Comparison of ENCODE assay signal across 15 cellular contexts in the genomic region with DNA sequence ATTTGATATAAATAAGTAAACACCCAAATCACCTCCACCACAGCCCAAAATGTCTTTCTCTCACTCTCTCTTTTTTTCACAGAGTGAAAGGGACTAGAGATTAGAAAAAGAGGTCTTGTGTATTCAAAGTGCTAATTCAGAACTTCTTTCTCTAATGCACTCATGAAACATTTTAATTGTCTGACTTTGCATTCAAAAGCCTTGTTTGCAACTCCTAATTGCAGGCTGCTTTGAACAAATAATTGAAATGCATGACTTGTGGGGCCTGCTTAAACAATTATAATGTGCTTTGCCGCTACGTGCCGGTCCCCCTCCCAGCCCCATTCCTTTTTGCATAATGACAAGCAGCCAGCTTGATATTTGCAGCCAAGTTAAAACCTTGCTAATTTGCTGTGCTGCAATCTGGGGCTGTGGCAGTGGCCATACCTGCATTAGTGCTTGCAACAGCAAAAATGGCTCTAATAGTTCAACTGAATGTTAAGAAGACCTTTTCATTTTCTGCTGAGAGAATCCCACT.
"Had no signal": no experiment of that assay in that cellular context is flagged by ENCODE, and none has a peak within 500 bp of the region (broad histone marks: within the 10 kb centered on the region; RNA-seq: fewer than 3 reads in every experiment).

No MANE protein-coding gene starts in this region.

- H3K9me3 Mint-ChIP-seq: activated naive CD8-positive, alpha-beta T cell treated with anti-CD3 and anti-CD28 coated beads, Interleukin-2, amount 10 ng/mL, durations not matched to agents 7 days and 5 days; naive B cell had no signal

- H3K36me3 Mint-ChIP-seq: activated naive CD8-positive, alpha-beta T cell treated with anti-CD3 and anti-CD28 coated beads, Interleukin-2, amount 10 ng/mL, durations not matched to agents 7 days and 5 days; naive B cell had no signal

- ATAC-seq: activated CD8-positive, alpha-beta T cell treated with anti-CD3 and anti-CD28 coated beads, Interleukin-2, amount 10 ng/mL, durations not matched to agents 7 days and 5 days; esophagus mucosa; left colon; right lobe of liver had no signal

- DNase-seq: activated CD4-positive, alpha-beta T cell treated with anti-CD3 and anti-CD28 coated beads for 4 hours; activated CD8-positive, alpha-beta memory T cell treated with anti-CD3 and anti-CD28 coated beads, Interleukin-2, amount 50 U/mL, for 48 hours; activated CD8-positive, alpha-beta T cell treated with anti-CD3 and anti-CD28 coated beads, Interleukin-2, amount 10 ng/mL, durations not matched to agents 7 days and 5 days; activated naive CD8-positive, alpha-beta T cell treated with anti-CD3 and anti-CD28 coated beads, Interleukin-2, amount 10 ng/mL, durations not matched to agents 7 days and 5 days; anterior cingulate cortex; left colon; naive B cell; nucleus accumbens; right lobe of liver; stimulated activated CD4-positive, alpha-beta T cell treated with anti-CD3 and anti-CD28 coated beads, Interleukin-2, amount 100 ng/mL, for 24 hours; stimulated activated naive CD4-positive, alpha-beta T cell; substantia nigra; transverse colon; WERI-Rb-1 had no signal

- H3K4me3 Mint-ChIP-seq: activated CD8-positive, alpha-beta T cell treated with anti-CD3 and anti-CD28 coated beads, Interleukin-2, amount 10 ng/mL, durations not matched to agents 7 days and 5 days; activated naive CD8-positive, alpha-beta T cell treated with anti-CD3 and anti-CD28 coated beads, Interleukin-2, amount 10 ng/mL, durations not matched to agents 7 days and 5 days; naive B cell had no signal

- H3K27ac Mint-ChIP-seq: activated CD8-positive, alpha-beta T cell treated with anti-CD3 and anti-CD28 coated beads, Interleukin-2, amount 10 ng/mL, durations not matched to agents 7 days and 5 days; activated naive CD8-positive, alpha-beta T cell treated with anti-CD3 and anti-CD28 coated beads, Interleukin-2, amount 10 ng/mL, durations not matched to agents 7 days and 5 days; naive B cell had no signal

- H3K4me1 Mint-ChIP-seq: naive B cell had no signal
